ENCODE assay signal across 28 cellular contexts in genomic region chr13:95650691-95651090, GRCh38. TPM values are rescaled to one million over a fixed set of nuclear protein-coding genes. Genes with fewer than 3 reads are reported as not detected.
"Had no signal": no experiment of that assay in that cellular context is flagged by ENCODE, and none has a peak within 500 bp of the region (broad histone marks: within the 10 kb centered on the region; RNA-seq: fewer than 3 reads in every experiment).

No MANE protein-coding gene starts in this region.

- H3K27ac ChIP-seq: ascending aorta, cardiac muscle cell, colonic mucosa, dorsolateral prefrontal cortex, gastroesophageal sphincter, hepatocyte, left ventricle myocardium inferior, tibial nerve, VCaP had no signal

- H3K9me3 ChIP-seq: ascending aorta, colonic mucosa, gastroesophageal sphincter, left ventricle myocardium inferior, tibial nerve had no signal

- H3K36me3 ChIP-seq: ascending aorta, cardiac muscle cell, colonic mucosa, gastroesophageal sphincter, left ventricle myocardium inferior, tibial nerve had no signal

- H3K4me3 ChIP-seq: ascending aorta, cardiac muscle cell, colonic mucosa, dorsolateral prefrontal cortex, gastroesophageal sphincter, hepatocyte, left ventricle myocardium inferior, lung, tibial nerve had no signal

- H3K27me3 ChIP-seq: ascending aorta, cardiac muscle cell, colonic mucosa, dorsolateral prefrontal cortex, gastroesophageal sphincter, hepatocyte, tibial nerve had no signal

- H3K4me1 ChIP-seq: ascending aorta, colonic mucosa, gastroesophageal sphincter, left ventricle myocardium inferior, tibial nerve had no signal

- DNase-seq: activated CD4-positive, alpha-beta memory T cell treated with anti-CD3 and anti-CD28 coated beads for 36 hours; activated CD4-positive, alpha-beta T cell treated with anti-CD3 and anti-CD28 coated beads for 48 hours; activated CD8-positive, alpha-beta memory T cell treated with anti-CD3 and anti-CD28 coated beads, Interleukin-2, amount 50 U/mL, for 4 hours; activated effector memory CD4-positive, alpha-beta T cell treated with anti-CD3 and anti-CD28 coated beads, Interleukin-2, amount 50 U/mL, for 16 hours; activated naive CD4-positive, alpha-beta T cell treated with anti-CD3 and anti-CD28 coated beads, Interleukin-2, amount 10 ng/mL, durations not matched to agents 7 days and 5 days; activated naive CD8-positive, alpha-beta T cell treated with anti-CD3 and anti-CD28 coated beads, Interleukin-2, amount 10 ng/mL, durations not matched to agents 7 days and 5 days; activated T-cell treated with anti-CD3 and anti-CD28 coated beads, Interleukin-2, amount 50 U/mL, for 1 hour; cerebellar nuclear complex; colonic mucosa; dorsolateral prefrontal cortex; islet precursor cell; left ventricle myocardium inferior; mesendoderm; posterior cingulate gyrus; right cardiac atrium; stimulated activated CD4-positive, alpha-beta T cell treated with anti-CD3 and anti-CD28 coated beads, Interleukin-2, amount 100 ng/mL, for 48 hours; stimulated activated naive CD4-positive, alpha-beta T cell treated with Interleukin-2 at 50 U/mL for 16 hours had no signal

- FAIRE-seq: endothelial cell of umbilical vein, TTC549 had no signal

- ATAC-seq: gastroesophageal sphincter; natural killer cell treated with Interleukin-12 subunit alpha and Interleukin-12 subunit beta and Interleukin-15 and Interleukin-18, amount 100 ng/mL, for 72 hours; right cardiac atrium had no signal

RNA-seq across cellular contexts. Expression of gene DZIP1, which starts 6.2 kb away (rescaled TPM):
- total RNA-seq: mononuclear cell; natural killer cell treated with Interleukin-12 subunit alpha and Interleukin-12 subunit beta and Interleukin-15 and Interleukin-18, amount 100 ng/mL, for 72 hours had no signal
